ENCODE assay signal across 1 cellular context in the genomic region with DNA sequence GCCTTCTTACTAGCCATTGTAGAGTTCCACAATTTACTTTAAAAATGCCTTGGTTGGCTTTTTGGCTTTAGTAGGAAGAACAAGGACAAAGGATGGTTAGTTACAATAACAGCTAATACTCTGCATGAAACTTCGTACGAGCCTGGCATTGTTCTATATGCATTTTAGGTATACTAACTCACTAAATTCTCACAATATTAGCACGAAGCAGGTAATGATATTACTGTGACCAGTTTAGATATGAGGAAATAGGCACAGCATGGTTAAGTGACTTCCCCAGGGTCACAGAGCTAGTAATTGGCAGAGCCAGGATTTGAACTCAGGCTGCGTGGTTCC.
TF ChIP-seq lines count a peak whose summit lies in the region.

No MANE protein-coding gene starts in this region.

TF ChIP-seq in K562, 482 proteins besides CTCF, POLR2A, EP300 and RAD21:
- TF ChIP-seq EGR1 (conservative IDR thresholded peaks at IDR 0.05): no peak
- TF ChIP-seq KDM2B (CRISPR knock-in tag; IDR thresholded peaks at IDR 0.05): no peak
- TF ChIP-seq GABPB1 (CRISPR knock-in tag; IDR thresholded peaks at IDR 0.05): no peak
- no peak for TF ChIP-seq ZBED1 (IDR thresholded peaks at IDR 0.05)
- TF ChIP-seq, protein P1, sequence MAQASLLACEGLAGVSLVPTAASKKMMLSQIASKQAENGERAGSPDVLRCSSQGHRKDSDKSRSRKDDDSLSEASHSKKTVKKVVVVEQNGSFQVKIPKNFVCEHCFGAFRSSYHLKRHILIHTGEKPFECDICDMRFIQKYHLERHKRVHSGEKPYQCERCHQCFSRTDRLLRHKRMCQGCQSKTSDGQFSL (CRISPR knock-in tag; IDR thresholded peaks at IDR 0.05): no peak
- TF ChIP-seq, protein P1 (tag; IDR thresholded peaks at IDR 0.05): no peak
- TF ChIP-seq, protein P2, sequence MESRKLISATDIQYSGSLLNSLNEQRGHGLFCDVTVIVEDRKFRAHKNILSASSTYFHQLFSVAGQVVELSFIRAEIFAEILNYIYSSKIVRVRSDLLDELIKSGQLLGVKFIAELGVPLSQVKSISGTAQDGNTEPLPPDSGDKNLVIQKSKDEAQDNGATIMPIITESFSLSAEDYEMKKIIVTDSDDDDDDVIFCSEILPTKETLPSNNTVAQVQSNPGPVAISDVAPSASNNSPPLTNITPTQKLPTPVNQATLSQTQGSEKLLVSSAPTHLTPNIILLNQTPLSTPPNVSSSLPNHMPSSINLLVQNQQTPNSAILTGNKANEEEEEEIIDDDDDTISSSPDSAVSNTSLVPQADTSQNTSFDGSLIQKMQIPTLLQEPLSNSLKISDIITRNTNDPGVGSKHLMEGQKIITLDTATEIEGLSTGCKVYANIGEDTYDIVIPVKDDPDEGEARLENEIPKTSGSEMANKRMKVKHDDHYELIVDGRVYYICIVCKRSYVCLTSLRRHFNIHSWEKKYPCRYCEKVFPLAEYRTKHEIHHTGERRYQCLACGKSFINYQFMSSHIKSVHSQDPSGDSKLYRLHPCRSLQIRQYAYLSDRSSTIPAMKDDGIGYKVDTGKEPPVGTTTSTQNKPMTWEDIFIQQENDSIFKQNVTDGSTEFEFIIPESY (CRISPR knock-in tag; IDR thresholded peaks at IDR 0.05): no peak
- no peak for TF ChIP-seq KLF13 (tag; IDR thresholded peaks at IDR 0.05; ENCODE audit: borderline replicate concordance, low read depth)
- no peak for TF ChIP-seq ZNF785 (CRISPR knock-in tag; IDR thresholded peaks at IDR 0.05)
- no peak for TF ChIP-seq ZNF57 (CRISPR knock-in tag; IDR thresholded peaks at IDR 0.05)
- no peak for TF ChIP-seq HDAC8 (tag; IDR thresholded peaks at IDR 0.05)
- TF ChIP-seq, protein P3, sequence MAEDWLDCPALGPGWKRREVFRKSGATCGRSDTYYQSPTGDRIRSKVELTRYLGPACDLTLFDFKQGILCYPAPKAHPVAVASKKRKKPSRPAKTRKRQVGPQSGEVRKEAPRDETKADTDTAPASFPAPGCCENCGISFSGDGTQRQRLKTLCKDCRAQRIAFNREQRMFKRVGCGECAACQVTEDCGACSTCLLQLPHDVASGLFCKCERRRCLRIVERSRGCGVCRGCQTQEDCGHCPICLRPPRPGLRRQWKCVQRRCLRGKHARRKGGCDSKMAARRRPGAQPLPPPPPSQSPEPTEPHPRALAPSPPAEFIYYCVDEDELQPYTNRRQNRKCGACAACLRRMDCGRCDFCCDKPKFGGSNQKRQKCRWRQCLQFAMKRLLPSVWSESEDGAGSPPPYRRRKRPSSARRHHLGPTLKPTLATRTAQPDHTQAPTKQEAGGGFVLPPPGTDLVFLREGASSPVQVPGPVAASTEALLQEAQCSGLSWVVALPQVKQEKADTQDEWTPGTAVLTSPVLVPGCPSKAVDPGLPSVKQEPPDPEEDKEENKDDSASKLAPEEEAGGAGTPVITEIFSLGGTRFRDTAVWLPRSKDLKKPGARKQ (CRISPR knock-in tag; IDR thresholded peaks at IDR 0.05): no peak
- no peak for TF ChIP-seq TCFL5 (CRISPR knock-in tag; conservative IDR thresholded peaks at IDR 0.05)
- no peak for TF ChIP-seq NR4A1 (CRISPR knock-in tag; IDR thresholded peaks at IDR 0.05)
- TF ChIP-seq NR4A1 (tag; IDR thresholded peaks at IDR 0.05): no peak
- no peak for TF ChIP-seq ZKSCAN1 (IDR thresholded peaks at IDR 0.05; ENCODE audit: low read depth, low read length)
- TF ChIP-seq ZNF121 (CRISPR knock-in tag; conservative IDR thresholded peaks at IDR 0.05): no peak
- TF ChIP-seq IFI16 (CRISPR knock-in tag; IDR thresholded peaks at IDR 0.05): no peak
- no peak for TF ChIP-seq FIP1L1 (IDR thresholded peaks at IDR 0.05; ENCODE audit: low read depth, low read length, poor library complexity, severe bottlenecking)
- no peak for TF ChIP-seq TAF15 (IDR thresholded peaks at IDR 0.05; ENCODE audit: low read depth, low read length)
